In genomic region chr21:31798842-31799691, GRCh38 we compare ENCODE assay signal across 18 cellular contexts.
DNase-seq lines count a peak whose midpoint lies in the region; ATAC-seq and TF ChIP-seq lines count a peak whose summit lies in the region.
"Had no signal": no experiment of that assay in that cellular context is flagged by ENCODE, and none has a peak within 500 bp of the region (broad histone marks: within the 10 kb centered on the region; RNA-seq: fewer than 3 reads in every experiment).

No MANE protein-coding gene starts in this region.

- no peaks in the 10 kb centered on the region for H3K36me3 Mint-ChIP-seq in MCF 10A (ENCODE audit: insufficient read depth, unreplicated experiment)

- peaks cover 19% of the 10 kb centered on the region for H3K4me1 Mint-ChIP-seq in MCF 10A (ENCODE audit: insufficient read depth, unreplicated experiment)

- H3K27me3 Mint-ChIP-seq in MCF 10A (ENCODE audit: insufficient read depth, unreplicated experiment) = no peaks in the 10 kb centered on the region

- ATAC-seq in left lung (peak; percentile 57), upper lobe of left lung (ENCODE audit: low FRiP score in 2 of 2) (peak in 1 of 2 donors; percentile 50), GM21447 (IDR thresholded peaks at IDR 0.05; ENCODE audit: unreplicated experiment) (no peak)
- ATAC-seq: activated CD4-positive, CD25-positive, alpha-beta regulatory T cell treated with anti-CD3 and anti-CD28 coated beads, Interleukin-2, amount 50 U/mL, for 24 hours; HCT116 had no signal

- WGBS in mammary epithelial cell (ENCODE audit: low coverage, missing lambda C conversion rate) = 14% methylated on average over 14 of the region's 15 CpGs
- WGBS in upper lobe of left lung, 2 donors = 62 to 63% methylated on average over 15 of the region's 15 CpGs

- TF ChIP-seq POLR2A in upper lobe of left lung (IDR thresholded peaks at IDR 0.05) = no peak

- intact Hi-C loops in mammary epithelial cell (cut with micrococcal nuclease) (no loop called here), MCF 10A (cut with micrococcal nuclease) (no loop called here), left lung (cut with DNase I) (no loop called here)

- no peak overlapping the region for H3K9ac ChIP-seq in mammary epithelial cell (ENCODE audit: insufficient read depth, low read length)

- in situ Hi-C loops in mammary epithelial cell (cut with MboI; ENCODE audit: low sequenced_read_pairs in 2 of 2) = loop anchor here in 1 of 2 donors (10.0 kb wide), 1 partner anchor 466 kb away; no protein-coding TSS in a partner anchor
- in situ Hi-C loops in brain microvascular endothelial cell (cut with HindIII; ENCODE audit: low pct_ligation_motif_present, low sequenced_read_pairs) = no loop called here

- no peak overlapping the region for H3K27ac Mint-ChIP-seq in MCF 10A (ENCODE audit: low read depth, unreplicated experiment)

- H2AFZ ChIP-seq in mammary epithelial cell (ENCODE audit: low read depth, low read length) = no peak overlapping the region

- peaks cover 4% of the 10 kb centered on the region for H3K4me1 ChIP-seq in mammary epithelial cell (ENCODE audit: insufficient read depth, low read length)
- H3K4me1 ChIP-seq in left lung = no peaks in the 10 kb centered on the region
- H3K4me1 ChIP-seq in upper lobe of left lung = peaks cover 0 to 22% (median 16%) of the 10 kb centered on the region in 4 donors
- H3K4me1 ChIP-seq: left ventricle myocardium inferior had no signal

- H3K27ac ChIP-seq in mammary epithelial cell (ENCODE audit: insufficient read depth, low read depth, low read length) = no peak overlapping the region
- no peak overlapping the region for H3K27ac ChIP-seq in brain microvascular endothelial cell
- no peak overlapping the region for H3K27ac ChIP-seq in left lung
- peak overlapping the region in 3 of 4 donors; percentile 1 to 63 (median 18) for H3K27ac ChIP-seq in upper lobe of left lung
- H3K27ac ChIP-seq: left ventricle myocardium inferior had no signal

- no peak overlapping the region for H3K4me3 Mint-ChIP-seq in MCF 10A (ENCODE audit: unreplicated experiment)

- H3K79me2 ChIP-seq in mammary epithelial cell (ENCODE audit: insufficient read depth, low read length) = no peaks in the 10 kb centered on the region

- BruUV-seq in mammary epithelial cell (replicated peaks; lab: Mats Ljungman, UMichigan) (no TSS peak), MCF 10A (replicated peaks; lab: Mats Ljungman, UMichigan) (no TSS peak)

- TF ChIP-seq CTCF in mammary epithelial cell (conservative IDR thresholded peaks at IDR 0.05 in 1 of 2, IDR thresholded peaks at IDR 0.05 in 1 of 2; ENCODE audit: extremely low read depth in 1 of 2, insufficient read depth in 1 of 2, low read depth in 1 of 2, low read length in 2 of 2) (no peak), MCF 10A (IDR thresholded peaks at IDR 0.05; ENCODE audit: unreplicated experiment) (no peak), brain microvascular endothelial cell (IDR thresholded peaks at IDR 0.05; ENCODE audit: low read depth, low read length, missing control alignments) (no peak), left lung (IDR thresholded peaks at IDR 0.05) (no peak), upper lobe of left lung (IDR thresholded peaks at IDR 0.05) (no peak)

- DNase-seq in mammary epithelial cell (peak; percentile 48), MCF 10A (ENCODE audit: unreplicated experiment) (no peak), brain microvascular endothelial cell (peak; percentile 15), left lung (peak in 1 of 2 donors; percentile 38), upper lobe of left lung (peak in 1 of 2 donors; percentile 56), GM19238 (ENCODE audit: insufficient read length, low spot score) (no peak), NAMALWA (ENCODE audit: low spot score) (no peak)
- DNase-seq: activated naive CD4-positive, alpha-beta T cell; dermis blood vessel endothelial cell; KG1; left ventricle myocardium inferior; NCI-H1694; SHP77 treated with DMSO at 0.1 percent for 48 hours; stimulated activated CD4-positive, alpha-beta T cell treated with anti-CD3 and anti-CD28 coated beads, Interleukin-12 subunit alpha, Interleukin-12 subunit beta, amount 100 ng/mL, for 4 hours; stimulated activated naive CD4-positive, alpha-beta T cell had no signal

- H4K20me1 ChIP-seq in mammary epithelial cell (ENCODE audit: insufficient read depth, low read length) = no peaks in the 10 kb centered on the region

- H3K4me2 ChIP-seq in mammary epithelial cell (ENCODE audit: insufficient read depth, low read depth, low read length) = peak overlapping the region; percentile 18

- H3K9me3 Mint-ChIP-seq in MCF 10A (ENCODE audit: unreplicated experiment) = no peaks in the 10 kb centered on the region

- H3K36me3 ChIP-seq in mammary epithelial cell (ENCODE audit: insufficient read depth, low read length) (no peaks in the 10 kb centered on the region), brain microvascular endothelial cell (replicated peaks) (no peaks in the 10 kb centered on the region), left lung (no peaks in the 10 kb centered on the region), upper lobe of left lung (no peaks in the 10 kb centered on the region)
- H3K36me3 ChIP-seq: left ventricle myocardium inferior had no signal

- dilution Hi-C loops in mammary epithelial cell (cut with HindIII; ENCODE audit: low sequenced_read_pairs) = no loop called here

- H3K4me3 ChIP-seq in mammary epithelial cell (replicated peaks in 1 of 3; ENCODE audit: insufficient read depth in 1 of 3, low read depth in 2 of 3, low read length in 3 of 3) (no peak overlapping the region), brain microvascular endothelial cell (ENCODE audit: low read depth, low read length) (no peak overlapping the region), left lung (no peak overlapping the region), upper lobe of left lung (no peak overlapping the region)
- H3K4me3 ChIP-seq: left ventricle myocardium inferior had no signal

- H3K27me3 ChIP-seq in mammary epithelial cell (ENCODE audit: insufficient read depth, low read length) = no peaks in the 10 kb centered on the region
- no peaks in the 10 kb centered on the region for H3K27me3 ChIP-seq in brain microvascular endothelial cell (replicated peaks)
- peaks cover 0 to 22% of the 10 kb centered on the region in 2 donors for H3K27me3 ChIP-seq in left lung
- no peaks in the 10 kb centered on the region for H3K27me3 ChIP-seq in upper lobe of left lung

- POLR2A ChIA-PET in MCF 10A (lab: Yijun Ruan, JAX) = no interaction called here

- CTCF ChIA-PET in mammary epithelial cell (lab: Charles Lee; ENCODE audit: low non-redundant PET) (no interaction called here), MCF 10A (lab: Yijun Ruan, JAX) (interaction anchor here (0.6 to 2.3 kb wide), 5 partner anchors 9 to 1560 kb away, joined by 3 to 12 read pairs (median 4); no protein-coding TSS in a partner anchor)

- no peak for TF ChIP-seq EP300 in upper lobe of left lung (IDR thresholded peaks at IDR 0.05)

- H3K9me3 ChIP-seq in mammary epithelial cell (replicated peaks; ENCODE audit: insufficient read depth, low read length) (no peaks in the 10 kb centered on the region), left lung (no peaks in the 10 kb centered on the region), upper lobe of left lung (no peaks in the 10 kb centered on the region)
- H3K9me3 ChIP-seq: left ventricle myocardium inferior had no signal

Comparison
In these comparisons a context has a peak if more than half of its experiments do, and no peak if none do; other contexts are left out.
1. DNase-seq: peak in mammary epithelial cell (single experiment) and brain microvascular endothelial cell (single experiment); none in MCF 10A (single experiment), GM19238 (single experiment) and NAMALWA (single experiment).
2. H3K27ac ChIP-seq: peak in upper lobe of left lung (3 of 4); none in mammary epithelial cell (single experiment), brain microvascular endothelial cell (single experiment) and left lung (0 of 2).